Comparison of ENCODE assay signal across 1 cellular context in the genomic region with DNA sequence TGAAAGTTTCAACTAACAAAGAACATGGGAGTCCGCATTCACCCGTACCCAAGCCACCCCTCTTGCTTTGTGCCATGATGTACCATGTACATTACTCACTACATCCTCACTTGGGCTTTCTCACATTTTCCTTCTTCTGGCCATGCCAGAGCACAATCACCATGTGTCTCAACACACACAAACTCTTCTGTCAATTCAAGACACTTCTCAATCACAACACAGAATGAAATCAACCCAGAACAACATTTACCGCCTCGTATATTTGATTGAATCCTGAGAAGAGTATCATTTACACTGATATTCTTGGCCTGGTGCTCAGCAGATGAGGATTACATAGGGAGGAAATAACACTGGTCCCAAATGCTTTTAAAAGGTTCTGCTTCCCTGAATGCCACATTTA.
TF ChIP-seq lines count a peak whose summit lies in the region.

No MANE protein-coding gene starts in this region.

TF ChIP-seq in endothelial cell of umbilical vein, 7 proteins besides CTCF, POLR2A, EP300 and RAD21 (continued from another document):
- TF ChIP-seq, protein P1, sequence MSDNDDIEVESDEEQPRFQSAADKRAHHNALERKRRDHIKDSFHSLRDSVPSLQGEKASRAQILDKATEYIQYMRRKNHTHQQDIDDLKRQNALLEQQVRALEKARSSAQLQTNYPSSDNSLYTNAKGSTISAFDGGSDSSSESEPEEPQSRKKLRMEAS (IDR thresholded peaks at IDR 0.05; ENCODE audit: insufficient read depth, insufficient read length): no peak
- TF ChIP-seq MYC (IDR thresholded peaks at IDR 0.05; ENCODE audit: low read depth, low read length) (no peak), POLR2AphosphoS5 (IDR thresholded peaks at IDR 0.05; ENCODE audit: insufficient read depth, low read depth, low read length) (no peak), FOS (IDR thresholded peaks at IDR 0.05; ENCODE audit: borderline replicate concordance, insufficient read depth, low read length) (no peak)
